ENCODE assay signal across 8 cellular contexts in the genomic region with DNA sequence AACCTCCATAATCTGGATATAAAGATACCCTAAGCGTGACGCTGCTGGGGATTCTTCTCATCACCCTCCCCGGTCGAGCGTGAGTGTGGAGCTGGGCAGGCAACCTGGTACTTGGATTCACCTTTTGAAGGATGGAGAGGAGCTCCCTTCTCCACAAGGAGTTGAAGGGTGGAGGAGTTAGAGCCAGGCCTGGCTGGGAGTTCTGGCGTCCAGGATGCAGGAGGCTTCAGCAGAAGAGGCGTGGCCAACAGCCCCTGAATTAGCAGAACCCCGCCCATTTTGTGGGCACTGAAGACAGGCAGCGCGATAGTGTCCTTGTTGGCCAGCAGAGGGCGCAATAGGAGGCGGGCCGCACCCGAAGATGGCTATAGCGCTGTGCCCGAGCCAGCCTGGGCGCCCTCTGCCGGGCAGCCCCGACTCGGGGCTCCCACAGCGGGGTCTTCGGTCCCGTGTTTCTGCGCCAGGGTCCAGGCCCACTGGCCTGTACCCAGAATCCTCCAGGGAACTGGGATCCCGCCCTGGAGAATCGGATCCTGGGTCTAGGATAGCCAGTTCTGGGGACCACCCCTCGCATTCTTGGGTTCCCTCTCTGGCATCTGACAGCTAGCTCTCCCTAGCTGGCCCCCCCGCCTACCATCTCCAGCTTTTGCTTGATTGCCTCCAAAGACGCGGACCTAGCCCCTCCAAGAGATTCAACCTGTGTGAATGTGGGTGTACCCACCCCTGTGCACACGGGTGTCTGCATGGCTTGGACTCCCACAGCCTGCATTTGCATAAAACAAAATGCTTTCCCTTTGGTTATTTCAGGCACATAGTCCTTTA. TPM values are rescaled to one million over a fixed set of nuclear protein-coding genes. Genes with fewer than 3 reads are reported as not detected.
DNase-seq lines count a peak whose midpoint lies in the region; ATAC-seq and TF ChIP-seq lines count a peak whose summit lies in the region.

No MANE protein-coding gene starts in this region.

- H3K36me3 ChIP-seq in neural progenitor cell, result no peaks in the 10 kb centered on the region

- H2AFZ ChIP-seq in neural progenitor cell (replicated peaks), result no peak overlapping the region

- no peak overlapping the region for H3K9ac ChIP-seq in neural progenitor cell

- no peaks in the 10 kb centered on the region for H3K36me3 Mint-ChIP-seq in neural progenitor cell

- H3K4me1 Mint-ChIP-seq in neural progenitor cell, result peaks cover 21% of the 10 kb centered on the region
- H3K4me1 Mint-ChIP-seq in stimulated activated naive CD8-positive, alpha-beta T cell treated with anti-CD3 and anti-CD28 coated beads, Interleukin-15, amount 100 ng/mL, for 72 hours, result peaks cover 27% of the 10 kb centered on the region

- no peaks in the 10 kb centered on the region for H3K79me2 ChIP-seq in neural progenitor cell (ENCODE audit: low read depth)

- no peaks in the 10 kb centered on the region for H3K9me3 ChIP-seq in neural progenitor cell (ENCODE audit: low read depth)

- DNase-seq in GDM1 (lab: John Stamatoyannopoulos, UW), result peak; percentile 87
- DNase-seq in HCEC 1CT, result peak; percentile 90
- DNase-seq in M059J (ENCODE audit: low read depth), result peak; percentile 89
- peak; percentile 87 for DNase-seq in RPMI7951 (ENCODE audit: low read depth)
- peak; percentile 79 for DNase-seq in activated T-helper 1 cell treated with Interleukin-2 at 50 U/mL for 16 hours (ENCODE audit: low read depth)
- DNase-seq in fibroblast of peridontal ligament (ENCODE audit: extremely low read depth), result peak; percentile 81
- DNase-seq in neural progenitor cell (ENCODE audit: low spot score), result peak; percentile 97
- peak; percentile 92 to 93 for DNase-seq in stimulated activated naive CD8-positive, alpha-beta T cell treated with anti-CD3 and anti-CD28 coated beads, Interleukin-15, amount 100 ng/mL, for 72 hours

- peaks cover 97% of the 10 kb centered on the region for H3K27me3 ChIP-seq in neural progenitor cell

- no peak overlapping the region for H3K4me2 ChIP-seq in neural progenitor cell

- no peak overlapping the region for H3K27ac ChIP-seq in neural progenitor cell

- H3K4me3 ChIP-seq in neural progenitor cell, result no peak overlapping the region

- no peak overlapping the region for H3K27ac Mint-ChIP-seq in neural progenitor cell
- H3K27ac Mint-ChIP-seq in stimulated activated naive CD8-positive, alpha-beta T cell treated with anti-CD3 and anti-CD28 coated beads, Interleukin-15, amount 100 ng/mL, for 72 hours, result no peak overlapping the region

- H3K9me3 Mint-ChIP-seq in neural progenitor cell, result no peaks in the 10 kb centered on the region
- H3K9me3 Mint-ChIP-seq in stimulated activated naive CD8-positive, alpha-beta T cell treated with anti-CD3 and anti-CD28 coated beads, Interleukin-15, amount 100 ng/mL, for 72 hours, result no peaks in the 10 kb centered on the region

- H4K20me1 ChIP-seq in neural progenitor cell (ENCODE audit: low read depth), result no peaks in the 10 kb centered on the region

- peak; percentile 90 for ATAC-seq in stimulated activated naive CD8-positive, alpha-beta T cell treated with anti-CD3 and anti-CD28 coated beads, Interleukin-15, amount 100 ng/mL, for 72 hours

- TF ChIP-seq CTCF in neural progenitor cell (IDR thresholded peaks at IDR 0.05), result peak; percentile 99

- peaks cover 24% of the 10 kb centered on the region for H3F3A ChIP-seq in neural progenitor cell (ENCODE audit: low read depth)

- H3K27me3 Mint-ChIP-seq in neural progenitor cell (ENCODE audit: insufficient read depth, low read depth), result peaks cover 37% of the 10 kb centered on the region
- H3K27me3 Mint-ChIP-seq in stimulated activated naive CD8-positive, alpha-beta T cell treated with anti-CD3 and anti-CD28 coated beads, Interleukin-15, amount 100 ng/mL, for 72 hours, result peaks cover 33% of the 10 kb centered on the region

- H3K4me3 Mint-ChIP-seq in neural progenitor cell, result peak overlapping the region; percentile 30
- H3K4me3 Mint-ChIP-seq in stimulated activated naive CD8-positive, alpha-beta T cell treated with anti-CD3 and anti-CD28 coated beads, Interleukin-15, amount 100 ng/mL, for 72 hours, result peak overlapping the region; percentile 80 to 85

- peaks cover 12% of the 10 kb centered on the region for H3K4me1 ChIP-seq in neural progenitor cell

RNA-seq across cellular contexts. Expression of gene SMUG1, which starts 26.0 kb away (rescaled TPM):
- total RNA-seq in M059J (2014; rRNA removed; shearing (Covaris generic)), result 36.9 and 38.2 TPM in 2 replicates
- total RNA-seq in RPMI7951 (2014; rRNA removed; shearing (Covaris generic)), result 44.7 and 68.8 TPM in 2 replicates
- 42.9 and 49.4 TPM in 2 replicates for total RNA-seq in neural progenitor cell (ENCODE audit: low replicate concordance)
